Comparison of ENCODE assay signal across 19 cellular contexts in the genomic region with DNA sequence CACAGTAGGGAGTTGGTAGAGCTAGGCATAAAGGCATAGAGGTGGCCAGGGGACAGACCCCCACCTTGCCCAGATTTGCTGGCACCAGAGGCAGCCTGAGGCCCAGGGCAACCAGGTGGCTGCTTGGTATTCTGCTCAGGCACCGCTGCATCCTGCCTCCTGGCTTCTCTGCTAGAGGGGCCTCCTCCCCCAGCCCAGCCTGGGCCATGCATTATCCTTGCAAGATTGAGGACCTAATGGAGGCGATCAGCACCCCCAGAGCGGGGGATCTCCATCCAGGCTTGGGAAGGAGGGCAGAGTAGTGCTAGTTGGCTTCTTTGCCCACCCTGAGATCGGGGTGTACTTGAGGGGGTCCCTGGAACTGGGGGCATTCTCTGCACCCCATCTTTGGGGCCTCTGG. TPM values are rescaled to one million over a fixed set of nuclear protein-coding genes. Genes with fewer than 3 reads are reported as not detected.
"Had no signal": no experiment of that assay in that cellular context is flagged by ENCODE, and none has a peak within 500 bp of the region (broad histone marks: within the 10 kb centered on the region; RNA-seq: fewer than 3 reads in every experiment).

No MANE protein-coding gene starts in this region.

- H3K27ac Mint-ChIP-seq: activated CD4-positive, alpha-beta T cell treated with anti-CD3 and anti-CD28 coated beads, Interleukin-2, amount 10 ng/mL, durations not matched to agents 7 days and 5 days; activated naive CD4-positive, alpha-beta T cell treated with anti-CD3 and anti-CD28 coated beads for 36 hours; activated naive CD8-positive, alpha-beta T cell treated with anti-CD3 and anti-CD28 coated beads, Interleukin-2, amount 50 U/mL, for 24 hours; activated T-helper 2 cell treated with anti-CD3 and anti-CD28 coated beads, Interferon-gamma antibody, Interleukin-2, Interleukin-4, amounts not matched to agents 10 μg/mL and 5 μg/mL and 100 μg/mL, durations not matched to agents 14 hours and 24 hours and 36 hours; effector memory CD8-positive, alpha-beta T cell; immature natural killer cell; naive thymus-derived CD4-positive, alpha-beta T cell had no signal

- H3K4me1 Mint-ChIP-seq: activated naive CD8-positive, alpha-beta T cell treated with anti-CD3 and anti-CD28 coated beads, Interleukin-2, amount 50 U/mL, for 24 hours had no signal

- DNase-seq: activated CD4-positive, alpha-beta T cell treated with anti-CD3 and anti-CD28 coated beads, Interleukin-2, amount 10 ng/mL, durations not matched to agents 7 days and 5 days; activated naive CD4-positive, alpha-beta T cell treated with anti-CD3 and anti-CD28 coated beads for 36 hours; activated naive CD8-positive, alpha-beta T cell treated with anti-CD3 and anti-CD28 coated beads, Interleukin-2, amount 50 U/mL, for 24 hours; aorta; cerebellar nuclear complex; effector memory CD8-positive, alpha-beta T cell; heart left ventricle; immature natural killer cell; mucosa of descending colon; naive thymus-derived CD4-positive, alpha-beta T cell; psoas muscle; stomach; testis; upper lobe of left lung had no signal

- ATAC-seq: activated naive CD8-positive, alpha-beta T cell treated with anti-CD3 and anti-CD28 coated beads, Interleukin-2, amount 50 U/mL, for 24 hours; effector memory CD8-positive, alpha-beta T cell; heart left ventricle; mucosa of descending colon; naive thymus-derived CD4-positive, alpha-beta T cell; psoas muscle; sciatic nerve had no signal

- H3K36me3 Mint-ChIP-seq: immature natural killer cell; naive thymus-derived CD4-positive, alpha-beta T cell had no signal

- H3K4me3 ChIP-seq: breast epithelium, heart left ventricle, mucosa of descending colon, psoas muscle, stomach, testis, upper lobe of left lung had no signal

- H3K4me1 ChIP-seq: breast epithelium, psoas muscle, testis, upper lobe of left lung had no signal

- H3K27me3 ChIP-seq: breast epithelium, heart left ventricle, testis, upper lobe of left lung had no signal

- H3K36me3 ChIP-seq: breast epithelium, heart left ventricle, stomach, upper lobe of left lung had no signal

- H3K9me3 ChIP-seq: breast epithelium, heart left ventricle, mucosa of descending colon, psoas muscle, stomach, testis, upper lobe of left lung had no signal

- H3K27ac ChIP-seq: breast epithelium, heart left ventricle, psoas muscle, stomach, testis, upper lobe of left lung had no signal

- H3K4me3 Mint-ChIP-seq: activated CD4-positive, alpha-beta T cell treated with anti-CD3 and anti-CD28 coated beads, Interleukin-2, amount 10 ng/mL, durations not matched to agents 7 days and 5 days; activated naive CD4-positive, alpha-beta T cell treated with anti-CD3 and anti-CD28 coated beads for 36 hours; activated naive CD8-positive, alpha-beta T cell treated with anti-CD3 and anti-CD28 coated beads, Interleukin-2, amount 50 U/mL, for 24 hours; effector memory CD8-positive, alpha-beta T cell; immature natural killer cell; naive thymus-derived CD4-positive, alpha-beta T cell had no signal

- H3K9me3 Mint-ChIP-seq: activated CD4-positive, alpha-beta T cell treated with anti-CD3 and anti-CD28 coated beads, Interleukin-2, amount 10 ng/mL, durations not matched to agents 7 days and 5 days; activated naive CD4-positive, alpha-beta T cell treated with anti-CD3 and anti-CD28 coated beads for 36 hours; activated naive CD8-positive, alpha-beta T cell treated with anti-CD3 and anti-CD28 coated beads, Interleukin-2, amount 50 U/mL, for 24 hours; activated T-helper 2 cell treated with anti-CD3 and anti-CD28 coated beads, Interferon-gamma antibody, Interleukin-2, Interleukin-4, amounts not matched to agents 10 μg/mL and 5 μg/mL and 100 μg/mL, durations not matched to agents 14 hours and 24 hours and 36 hours; effector memory CD8-positive, alpha-beta T cell had no signal

RNA-seq across cellular contexts. Expression of gene PRR15L, which starts 37.0 kb away (rescaled TPM):
- total RNA-seq: activated CD4-positive, alpha-beta T cell treated with anti-CD3 and anti-CD28 coated beads, Interleukin-2, amount 10 ng/mL, durations not matched to agents 7 days and 5 days; activated naive CD4-positive, alpha-beta T cell treated with anti-CD3 and anti-CD28 coated beads for 36 hours; activated T-helper 2 cell treated with anti-CD3 and anti-CD28 coated beads, Interferon-gamma antibody, Interleukin-2, Interleukin-4, amounts not matched to agents 10 μg/mL and 5 μg/mL and 100 μg/mL, durations not matched to agents 14 hours and 24 hours and 36 hours; aorta; frontal cortex; lung microvascular endothelial cell; naive thymus-derived CD4-positive, alpha-beta T cell; psoas muscle; sciatic nerve had no signal
